Comparison of ENCODE assay signal across 5 cellular contexts in the genomic region with DNA sequence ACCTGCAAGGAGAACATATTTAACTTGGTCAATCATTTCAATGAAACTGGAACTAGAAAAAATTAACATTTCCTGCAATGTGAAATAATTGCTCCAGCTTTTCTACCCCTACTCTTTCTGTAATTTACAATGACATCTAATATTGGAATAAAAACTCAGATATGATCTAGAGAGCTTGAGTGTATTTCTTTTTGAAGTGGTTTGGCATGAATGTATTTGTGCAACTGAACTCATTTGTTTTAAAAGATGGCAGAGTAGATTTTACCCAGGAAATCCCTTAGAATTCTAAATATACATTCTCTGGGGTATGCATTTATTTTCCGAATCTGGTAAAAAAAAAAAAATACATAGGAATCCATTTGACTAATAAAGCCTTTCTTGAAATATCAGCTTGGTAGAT.
"Had no signal": no experiment of that assay in that cellular context is flagged by ENCODE, and none has a peak within 500 bp of the region (broad histone marks: within the 10 kb centered on the region; RNA-seq: fewer than 3 reads in every experiment).

No MANE protein-coding gene starts in this region.

- H3K4me2 ChIP-seq: GM23338 had no signal

- ATAC-seq: GM23338 had no signal

- DNase-seq: H9, HCEC 1CT, IMR-90, KBM-7 had no signal

- H3K4me3 Mint-ChIP-seq: GM23338, H9 had no signal

- H2AFZ ChIP-seq: GM23338 had no signal

- H3K9me3 Mint-ChIP-seq: GM23338 had no signal

- H3K4me3 ChIP-seq: GM23338 had no signal

- H3K27ac Mint-ChIP-seq: GM23338, H9 had no signal
